In genomic region chr6:64717281-64717680, GRCh38 we compare ENCODE assay signal across 28 cellular contexts.
"Had no signal": no experiment of that assay in that cellular context is flagged by ENCODE, and none has a peak within 500 bp of the region (broad histone marks: within the 10 kb centered on the region; RNA-seq: fewer than 3 reads in every experiment).

No MANE protein-coding gene starts in this region.

- ATAC-seq: activated CD8-positive, alpha-beta memory T cell treated with anti-CD3 and anti-CD28 coated beads, Interleukin-2, amount 10 ng/mL, durations not matched to agents 7 days and 5 days; activated naive CD8-positive, alpha-beta T cell treated with anti-CD3 and anti-CD28 coated beads, Interleukin-2, amount 50 U/mL, for 24 hours; PC-3 had no signal

- H3K4me3 ChIP-seq: cardiac muscle cell, colonic mucosa, Peyer's patch, SJSA1 had no signal

- H3K27me3 ChIP-seq: brain microvascular endothelial cell, cardiac muscle cell, colonic mucosa, Peyer's patch, SJSA1 had no signal

- H3K9me3 ChIP-seq: colonic mucosa, Peyer's patch, SK-N-SH had no signal

- DNase-seq: activated CD4-positive, alpha-beta memory T cell treated with anti-CD3 and anti-CD28 coated beads, Interleukin-2, amount 10 ng/mL, durations not matched to agents 7 days and 5 days; activated CD4-positive, alpha-beta T cell treated with anti-CD3 and anti-CD28 coated beads for 1 hour; activated CD4-positive, alpha-beta T cell treated with anti-CD3 and anti-CD28 coated beads for 48 hours; activated CD4-positive, CD25-positive, alpha-beta regulatory T cell; activated CD8-positive, alpha-beta memory T cell treated with anti-CD3 and anti-CD28 coated beads for 24 hours; activated CD8-positive, alpha-beta memory T cell treated with anti-CD3 and anti-CD28 coated beads, Interleukin-2, amount 10 ng/mL, durations not matched to agents 7 days and 5 days; activated CD8-positive, alpha-beta memory T cell treated with anti-CD3 and anti-CD28 coated beads, Interleukin-2, amount 50 U/mL, for 48 hours; activated effector memory CD4-positive, alpha-beta T cell treated with Interleukin-2 at 50 U/mL for 16 hours; activated naive CD4-positive, alpha-beta T cell treated with anti-CD3 and anti-CD28 coated beads, Interleukin-2, amount 10 ng/mL, durations not matched to agents 7 days and 5 days; activated naive CD8-positive, alpha-beta T cell treated with anti-CD3 and anti-CD28 coated beads, Interleukin-2, amount 50 U/mL, for 24 hours; activated T-cell treated with anti-CD3 and anti-CD28 coated beads, Interleukin-2, amount 50 U/mL, for 48 hours; anterior cingulate cortex; brain microvascular endothelial cell; colonic mucosa; NCI-H1092 treated with DMSO at 0.1 percent for 48 hours; NCI-H146; NCI-H187 treated with DMSO at 0.1 percent for 48 hours; NCI-H345; NCI-H510A; NK-92 treated with Interleukin-12 subunit alpha and Interleukin-12 subunit beta, amount 100 ng/mL, for 24 hours; PC-3; Peyer's patch; RPMI8226; SHP77 treated with DMSO at 0.1 percent for 48 hours; SK-N-SH had no signal

- H3K36me3 ChIP-seq: brain microvascular endothelial cell, cardiac muscle cell, colonic mucosa, Peyer's patch, SJSA1 had no signal

- H3K27ac ChIP-seq: brain microvascular endothelial cell, cardiac muscle cell, colonic mucosa, Peyer's patch, SJSA1, VCaP had no signal

- H3K4me2 ChIP-seq: SK-N-SH had no signal

- H3K9ac ChIP-seq: SK-N-SH had no signal

- H3K4me1 ChIP-seq: colonic mucosa, Peyer's patch, SJSA1 had no signal
